Comparison of ENCODE assay signal across 1 cellular context in the genomic region with DNA sequence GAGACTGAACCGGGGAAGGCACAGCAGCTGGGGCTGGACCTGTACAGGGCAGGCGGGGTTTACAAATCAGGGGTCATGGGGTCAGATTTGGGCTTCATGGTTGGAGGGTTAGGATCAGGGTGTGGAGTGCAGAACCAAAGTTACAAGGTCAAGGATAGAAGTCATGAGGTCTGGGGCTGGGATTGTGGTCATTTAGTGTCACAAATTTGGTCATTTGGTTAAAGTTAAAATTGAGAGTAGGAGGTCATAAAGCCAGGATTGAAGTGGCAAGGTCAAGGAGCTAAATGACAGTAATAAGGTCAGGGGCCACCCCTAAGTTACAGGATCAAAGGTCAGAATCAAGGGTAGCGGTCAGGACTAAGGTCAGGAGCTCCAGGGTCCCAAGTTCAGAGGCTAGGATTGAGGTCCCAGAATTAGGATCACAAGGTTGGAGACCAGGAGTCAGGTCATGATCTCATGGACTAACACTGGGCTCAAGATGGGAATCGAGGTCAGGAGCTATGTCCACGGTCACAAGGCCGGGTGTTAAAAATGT.
TF ChIP-seq lines count a peak whose summit lies in the region.

No MANE protein-coding gene starts in this region.

TF ChIP-seq in K562, 482 proteins besides CTCF, POLR2A, EP300 and RAD21:
- TF ChIP-seq ILF3 (IDR thresholded peaks at IDR 0.05; ENCODE audit: borderline replicate concordance) (no peak), NR2C1 (IDR thresholded peaks at IDR 0.05) (0 out of 2 replicates have a peak, but pooled peaks have one; percentile 29), NR2C1 (tag; IDR thresholded peaks at IDR 0.05) (no peak), SMAD4 (CRISPR knock-in tag; conservative IDR thresholded peaks at IDR 0.05) (no peak), NR2C2 (CRISPR knock-in tag; IDR thresholded peaks at IDR 0.05) (no peak), NR2C2 (tag; IDR thresholded peaks at IDR 0.05) (peak; percentile 42), ZSCAN29 (IDR thresholded peaks at IDR 0.05) (no peak), ZNF133 (CRISPR knock-in tag; IDR thresholded peaks at IDR 0.05) (no peak), ESRRA (IDR thresholded peaks at IDR 0.05; ENCODE audit: borderline replicate concordance, low read depth) (peak; percentile 66), NR4A1 (CRISPR knock-in tag; IDR thresholded peaks at IDR 0.05) (no peak), NR4A1 (tag; IDR thresholded peaks at IDR 0.05) (no peak), ZNF408 (CRISPR knock-in tag; IDR thresholded peaks at IDR 0.05; ENCODE audit: low read depth) (no peak), MBD2 (IDR thresholded peaks at IDR 0.05; ENCODE audit: borderline replicate concordance, low read depth) (no peak), CCNT2 (IDR thresholded peaks at IDR 0.05; ENCODE audit: borderline replicate concordance, extremely low read depth, insufficient read length, low read depth, low read length) (no peak), ZNF766 (CRISPR knock-in tag; conservative IDR thresholded peaks at IDR 0.05) (no peak), ETS2 (tag; IDR thresholded peaks at IDR 0.05; ENCODE audit: borderline replicate concordance, poor library complexity, severe bottlenecking) (no peak), ZNF79 (CRISPR knock-in tag; IDR thresholded peaks at IDR 0.05; ENCODE audit: low read depth) (no peak), RBM22 (IDR thresholded peaks at IDR 0.05; ENCODE audit: low read depth, low read length, poor library complexity, severe bottlenecking) (no peak), ARID2 (IDR thresholded peaks at IDR 0.05) (no peak), ETV1 (tag; conservative IDR thresholded peaks at IDR 0.05; ENCODE audit: low read depth) (no peak), IRF2 (CRISPR knock-in tag; IDR thresholded peaks at IDR 0.05) (0 out of 2 replicates have a peak, but pooled peaks have one; percentile 18), ZNF830 (CRISPR knock-in tag; IDR thresholded peaks at IDR 0.05) (no peak), POLR2AphosphoS5 (IDR thresholded peaks at IDR 0.05; ENCODE audit: control insufficient read depth, insufficient read depth, low read depth, low read length) (no peak), PHF21A (IDR thresholded peaks at IDR 0.05; ENCODE audit: borderline replicate concordance, low read depth) (no peak), NCOA2 (IDR thresholded peaks at IDR 0.05; ENCODE audit: partially characterized antibody in 2 of 2) (no peak), ZNF77 (CRISPR knock-in tag; IDR thresholded peaks at IDR 0.05) (no peak), PHB2 (IDR thresholded peaks at IDR 0.05; ENCODE audit: low read depth) (no peak), HNRNPUL1 (IDR thresholded peaks at IDR 0.05; ENCODE audit: low read length) (no peak), ZKSCAN1 (IDR thresholded peaks at IDR 0.05; ENCODE audit: low read depth, low read length) (no peak), GATAD2B (IDR thresholded peaks at IDR 0.05; ENCODE audit: borderline replicate concordance) (no peak), TGIF2 (CRISPR knock-in tag; IDR thresholded peaks at IDR 0.05) (no peak), CEBPB (tag; IDR thresholded peaks at IDR 0.05) (no peak), KDM1A (IDR thresholded peaks at IDR 0.05) (peak; percentile 53 to 72; a peak in 3 of 4 replicates)
- TF ChIP-seq, protein P1, sequence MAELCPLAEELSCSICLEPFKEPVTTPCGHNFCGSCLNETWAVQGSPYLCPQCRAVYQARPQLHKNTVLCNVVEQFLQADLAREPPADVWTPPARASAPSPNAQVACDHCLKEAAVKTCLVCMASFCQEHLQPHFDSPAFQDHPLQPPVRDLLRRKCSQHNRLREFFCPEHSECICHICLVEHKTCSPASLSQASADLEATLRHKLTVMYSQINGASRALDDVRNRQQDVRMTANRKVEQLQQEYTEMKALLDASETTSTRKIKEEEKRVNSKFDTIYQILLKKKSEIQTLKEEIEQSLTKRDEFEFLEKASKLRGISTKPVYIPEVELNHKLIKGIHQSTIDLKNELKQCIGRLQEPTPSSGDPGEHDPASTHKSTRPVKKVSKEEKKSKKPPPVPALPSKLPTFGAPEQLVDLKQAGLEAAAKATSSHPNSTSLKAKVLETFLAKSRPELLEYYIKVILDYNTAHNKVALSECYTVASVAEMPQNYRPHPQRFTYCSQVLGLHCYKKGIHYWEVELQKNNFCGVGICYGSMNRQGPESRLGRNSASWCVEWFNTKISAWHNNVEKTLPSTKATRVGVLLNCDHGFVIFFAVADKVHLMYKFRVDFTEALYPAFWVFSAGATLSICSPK (IDR thresholded peaks at IDR 0.05; ENCODE audit: borderline replicate concordance) = no peak
- TF ChIP-seq, protein P2, sequence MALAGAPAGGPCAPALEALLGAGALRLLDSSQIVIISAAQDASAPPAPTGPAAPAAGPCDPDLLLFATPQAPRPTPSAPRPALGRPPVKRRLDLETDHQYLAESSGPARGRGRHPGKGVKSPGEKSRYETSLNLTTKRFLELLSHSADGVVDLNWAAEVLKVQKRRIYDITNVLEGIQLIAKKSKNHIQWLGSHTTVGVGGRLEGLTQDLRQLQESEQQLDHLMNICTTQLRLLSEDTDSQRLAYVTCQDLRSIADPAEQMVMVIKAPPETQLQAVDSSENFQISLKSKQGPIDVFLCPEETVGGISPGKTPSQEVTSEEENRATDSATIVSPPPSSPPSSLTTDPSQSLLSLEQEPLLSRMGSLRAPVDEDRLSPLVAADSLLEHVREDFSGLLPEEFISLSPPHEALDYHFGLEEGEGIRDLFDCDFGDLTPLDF (CRISPR knock-in tag; IDR thresholded peaks at IDR 0.05) = no peak
- TF ChIP-seq, protein P3, sequence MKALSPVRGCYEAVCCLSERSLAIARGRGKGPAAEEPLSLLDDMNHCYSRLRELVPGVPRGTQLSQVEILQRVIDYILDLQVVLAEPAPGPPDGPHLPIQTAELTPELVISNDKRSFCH (CRISPR knock-in tag; IDR thresholded peaks at IDR 0.05) = no peak
- TF ChIP-seq, protein P3 (tag; IDR thresholded peaks at IDR 0.05) = no peak
- TF ChIP-seq, protein P4, sequence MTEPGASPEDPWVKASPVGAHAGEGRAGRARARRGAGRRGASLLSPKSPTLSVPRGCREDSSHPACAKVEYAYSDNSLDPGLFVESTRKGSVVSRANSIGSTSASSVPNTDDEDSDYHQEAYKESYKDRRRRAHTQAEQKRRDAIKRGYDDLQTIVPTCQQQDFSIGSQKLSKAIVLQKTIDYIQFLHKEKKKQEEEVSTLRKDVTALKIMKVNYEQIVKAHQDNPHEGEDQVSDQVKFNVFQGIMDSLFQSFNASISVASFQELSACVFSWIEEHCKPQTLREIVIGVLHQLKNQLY (CRISPR knock-in tag; conservative IDR thresholded peaks at IDR 0.05) = no peak
- TF ChIP-seq, protein P5, sequence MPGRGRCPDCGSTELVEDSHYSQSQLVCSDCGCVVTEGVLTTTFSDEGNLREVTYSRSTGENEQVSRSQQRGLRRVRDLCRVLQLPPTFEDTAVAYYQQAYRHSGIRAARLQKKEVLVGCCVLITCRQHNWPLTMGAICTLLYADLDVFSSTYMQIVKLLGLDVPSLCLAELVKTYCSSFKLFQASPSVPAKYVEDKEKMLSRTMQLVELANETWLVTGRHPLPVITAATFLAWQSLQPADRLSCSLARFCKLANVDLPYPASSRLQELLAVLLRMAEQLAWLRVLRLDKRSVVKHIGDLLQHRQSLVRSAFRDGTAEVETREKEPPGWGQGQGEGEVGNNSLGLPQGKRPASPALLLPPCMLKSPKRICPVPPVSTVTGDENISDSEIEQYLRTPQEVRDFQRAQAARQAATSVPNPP (IDR thresholded peaks at IDR 0.05; ENCODE audit: borderline replicate concordance, insufficient read depth, insufficient read length) = no peak
- TF ChIP-seq, protein P6, sequence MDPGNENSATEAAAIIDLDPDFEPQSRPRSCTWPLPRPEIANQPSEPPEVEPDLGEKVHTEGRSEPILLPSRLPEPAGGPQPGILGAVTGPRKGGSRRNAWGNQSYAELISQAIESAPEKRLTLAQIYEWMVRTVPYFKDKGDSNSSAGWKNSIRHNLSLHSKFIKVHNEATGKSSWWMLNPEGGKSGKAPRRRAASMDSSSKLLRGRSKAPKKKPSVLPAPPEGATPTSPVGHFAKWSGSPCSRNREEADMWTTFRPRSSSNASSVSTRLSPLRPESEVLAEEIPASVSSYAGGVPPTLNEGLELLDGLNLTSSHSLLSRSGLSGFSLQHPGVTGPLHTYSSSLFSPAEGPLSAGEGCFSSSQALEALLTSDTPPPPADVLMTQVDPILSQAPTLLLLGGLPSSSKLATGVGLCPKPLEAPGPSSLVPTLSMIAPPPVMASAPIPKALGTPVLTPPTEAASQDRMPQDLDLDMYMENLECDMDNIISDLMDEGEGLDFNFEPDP (CRISPR knock-in tag; IDR thresholded peaks at IDR 0.05) = no peak
